14 cellular contexts compared by ENCODE assay signal in genomic region chr19:19445288-19445687, GRCh38. TPM values are rescaled to one million over a fixed set of nuclear protein-coding genes. Genes with fewer than 3 reads are reported as not detected.
DNase-seq lines count a peak whose midpoint lies in the region; ATAC-seq, FAIRE-seq and TF ChIP-seq lines count a peak whose summit lies in the region.
"Had no signal": no experiment of that assay in that cellular context is flagged by ENCODE, and none has a peak within 500 bp of the region (broad histone marks: within the 10 kb centered on the region; RNA-seq: fewer than 3 reads in every experiment).

No MANE protein-coding gene starts in this region.

- no peak overlapping the region for H4K8ac ChIP-seq in trophoblast cell (ENCODE audit: low read depth, low read length)

- no peak for FAIRE-seq in pancreas (lab: Jason Lieb, UNC)

- DNase-seq in GM23248 (no peak), OCI-LY7 (ENCODE audit: low spot score) (no peak), trophoblast cell (no peak), pancreas (no peak), OCI-M2 (lab: John Stamatoyannopoulos, UW; ENCODE audit: unreplicated experiment) (no peak)
- DNase-seq: activated CD4-positive, CD25-positive, alpha-beta regulatory T cell; activated gamma-delta T cell treated with Interleukin-2 at 50 U/mL for 16 hours; left cardiac atrium; NCI-H1092; NCI-H510A; occipital lobe; SIG-M5 had no signal

- no peaks in the 10 kb centered on the region for H3K36me3 ChIP-seq in GM23248 (ENCODE audit: low read depth)
- H3K36me3 ChIP-seq in OCI-LY7 (ENCODE audit: insufficient read depth, low read length), result peaks cover 39% of the 10 kb centered on the region
- H3K36me3 ChIP-seq in trophoblast cell (ENCODE audit: control insufficient read depth in 1 of 2, insufficient read depth in 2 of 2, low read length in 2 of 2), result peaks cover 10 to 15% of the 10 kb centered on the region in 2 experiments
- H3K36me3 ChIP-seq in pancreas, result no peaks in the 10 kb centered on the region

- WGBS in GM23248 (ENCODE audit: low coverage in 1 of 2, low lambda C conversion rate in 2 of 2, missing lambda C conversion rate in 2 of 2), 2 experiments, result 7 to 13% methylated on average over 1 of the region's 1 CpG
- WGBS in trophoblast cell (ENCODE audit: extremely low coverage, insufficient coverage, insufficient read length), result no CpG with 5 or more reads among the region's 1 CpG
- 12 to 13% methylated on average over 1 of the region's 1 CpG for WGBS in pancreas, 2 donors

- H2BK120ac ChIP-seq in trophoblast cell (ENCODE audit: insufficient read depth, low read length, poor library complexity), result no peak overlapping the region

- H3F3A ChIP-seq in GM23248 (ENCODE audit: insufficient read depth), result peaks cover 18% of the 10 kb centered on the region

- no peak overlapping the region for H4K12ac ChIP-seq in trophoblast cell (ENCODE audit: low read depth, low read length)

- H3K23ac ChIP-seq in trophoblast cell (ENCODE audit: low read length), result no peak overlapping the region

- H3K36me3 Mint-ChIP-seq in dendritic cell treated with granulocyte-macrophage colony-stimulating factor and Interleukin-4, amounts not matched to agents 40 ng/mL and 50 ng/mL, for 4 days (ENCODE audit: low read depth), result peaks cover 35% of the 10 kb centered on the region

- TF ChIP-seq CTCF in OCI-LY7 (conservative IDR thresholded peaks at IDR 0.05; ENCODE audit: low read length), result no peak
- TF ChIP-seq CTCF in pancreas (IDR thresholded peaks at IDR 0.05), result no peak

- H3K27ac Mint-ChIP-seq in dendritic cell treated with granulocyte-macrophage colony-stimulating factor and Interleukin-4, amounts not matched to agents 40 ng/mL and 50 ng/mL, for 4 days, result peak overlapping the region; percentile 80

- H4K91ac ChIP-seq in trophoblast cell (ENCODE audit: low read depth, low read length), result no peak overlapping the region

- H3K4me3 Mint-ChIP-seq in dendritic cell treated with granulocyte-macrophage colony-stimulating factor and Interleukin-4, amounts not matched to agents 40 ng/mL and 50 ng/mL, for 4 days, result no peak overlapping the region

- H3K9ac ChIP-seq in GM23248 (peak overlapping the region; percentile 19; the same call in 1 of the 2 replicates), trophoblast cell (ENCODE audit: low read length) (no peak overlapping the region)

- H3K4me2 ChIP-seq in GM23248 (ENCODE audit: unreplicated experiment), result peak overlapping the region; percentile 10
- peak overlapping the region; percentile 63 for H3K4me2 ChIP-seq in OCI-LY7 (ENCODE audit: low read length)
- H3K4me2 ChIP-seq in trophoblast cell (ENCODE audit: low read length), result no peak overlapping the region

- intact Hi-C loops in OCI-LY7 (cut with micrococcal nuclease; ENCODE audit: unreplicated experiment), result no loop called here
- intact Hi-C loops in dendritic cell treated with granulocyte-macrophage colony-stimulating factor and Interleukin-4, amounts not matched to agents 40 ng/mL and 50 ng/mL, for 4 days (cut with micrococcal nuclease), result loop anchor here (5.0 kb wide), 2 partner anchors 38 to 42 kb away; partner anchors contain the start of gene GATAD2A
- intact Hi-C loops in pancreas (cut with DNase I), result no loop called here

- no peak overlapping the region for H2BK12ac ChIP-seq in trophoblast cell (ENCODE audit: low read length)

- peaks cover 81% of the 10 kb centered on the region for H3K4me1 Mint-ChIP-seq in dendritic cell treated with granulocyte-macrophage colony-stimulating factor and Interleukin-4, amounts not matched to agents 40 ng/mL and 50 ng/mL, for 4 days (ENCODE audit: low read depth)

- H3K4me1 ChIP-seq in GM23248 (ENCODE audit: insufficient read depth), result peaks cover 20% of the 10 kb centered on the region
- H3K4me1 ChIP-seq in OCI-LY7 (ENCODE audit: insufficient read depth, low read length, poor library complexity, severe bottlenecking), result peaks cover 36% of the 10 kb centered on the region
- H3K4me1 ChIP-seq in trophoblast cell (ENCODE audit: control insufficient read depth in 1 of 2, insufficient read depth in 2 of 2, low read length in 2 of 2), result peaks cover 10 to 17% of the 10 kb centered on the region in 2 experiments
- peaks cover 0 to 14% (median 3%) of the 10 kb centered on the region in 3 donors for H3K4me1 ChIP-seq in pancreas

- H3K27me3 ChIP-seq in GM23248 (replicated peaks; ENCODE audit: insufficient read depth) (no peaks in the 10 kb centered on the region), trophoblast cell (ENCODE audit: insufficient read depth, low read length) (no peaks in the 10 kb centered on the region), pancreas (no peaks in the 10 kb centered on the region)

- H3K27me3 Mint-ChIP-seq in dendritic cell treated with granulocyte-macrophage colony-stimulating factor and Interleukin-4, amounts not matched to agents 40 ng/mL and 50 ng/mL, for 4 days, result no peaks in the 10 kb centered on the region

- peak overlapping the region; percentile 44 for H3K27ac ChIP-seq in GM23248
- peak overlapping the region; percentile 59 for H3K27ac ChIP-seq in OCI-LY7 (ENCODE audit: low read depth, low read length, poor library complexity, severe bottlenecking)
- no peak overlapping the region for H3K27ac ChIP-seq in trophoblast cell (ENCODE audit: low read depth, low read length)
- no peak overlapping the region for H3K27ac ChIP-seq in pancreas

- H2AK5ac ChIP-seq in trophoblast cell (ENCODE audit: low read length), result no peak overlapping the region

- ATAC-seq in pancreas (no peak), GM21619 (IDR thresholded peaks at IDR 0.05; ENCODE audit: unreplicated experiment) (no peak)

- in situ Hi-C loops in GM23248 (cut with MboI), result no loop called here

- H3K79me2 ChIP-seq in GM23248 (ENCODE audit: insufficient read depth) (peaks cover 100% of the 10 kb centered on the region), OCI-LY7 (ENCODE audit: insufficient read depth, low read depth, low read length) (peaks cover 83% of the 10 kb centered on the region), trophoblast cell (ENCODE audit: control insufficient read depth, insufficient read depth, low read length, poor library complexity) (peaks cover 31% of the 10 kb centered on the region)

- H4K20me1 ChIP-seq in GM23248 (ENCODE audit: insufficient read depth) (no peaks in the 10 kb centered on the region; the same call in 1 of the 2 replicates), OCI-LY7 (ENCODE audit: insufficient read depth, low read length) (peaks cover 13% of the 10 kb centered on the region; the same call in 1 of the 2 replicates)

- CTCF ChIA-PET in OCI-LY7 (lab: Charles Lee; ENCODE audit: unreplicated experiment), result interaction anchor here (0.6 kb wide), 1 partner anchor 11 kb away, joined by 5 read pairs; no protein-coding TSS in a partner anchor

- no TSS peak for BruUV-seq in OCI-LY7 (replicated peaks; lab: Mats Ljungman, UMichigan)

- H3K79me1 ChIP-seq in trophoblast cell (ENCODE audit: low read length), result no peaks in the 10 kb centered on the region

- H2AFZ ChIP-seq in GM23248, result no peak overlapping the region
- H2AFZ ChIP-seq in OCI-LY7 (ENCODE audit: low read length), result no peak overlapping the region
- H2AFZ ChIP-seq in trophoblast cell (ENCODE audit: insufficient read depth, low read length, poor library complexity), result no peak overlapping the region

- H3K18ac ChIP-seq in trophoblast cell (ENCODE audit: low read length), result no peak overlapping the region

- no peaks in the 10 kb centered on the region for H3K9me3 ChIP-seq in GM23248 (ENCODE audit: low read depth)
- H3K9me3 ChIP-seq in OCI-LY7 (ENCODE audit: low read length), result no peaks in the 10 kb centered on the region
- no peaks in the 10 kb centered on the region for H3K9me3 ChIP-seq in trophoblast cell (ENCODE audit: insufficient read depth, low read depth, low read length)
- H3K9me3 ChIP-seq in pancreas, result no peaks in the 10 kb centered on the region

- no peak overlapping the region for H2BK5ac ChIP-seq in trophoblast cell (ENCODE audit: low read depth, low read length, poor library complexity)

- POLR2A ChIA-PET in OCI-LY7 (lab: Charles Lee), result interaction anchor here (0.6 kb wide), 1 partner anchor 43 kb away, joined by 3 read pairs; no protein-coding TSS in a partner anchor

- no peaks in the 10 kb centered on the region for H3K9me3 Mint-ChIP-seq in dendritic cell treated with granulocyte-macrophage colony-stimulating factor and Interleukin-4, amounts not matched to agents 40 ng/mL and 50 ng/mL, for 4 days

- H3K4ac ChIP-seq in trophoblast cell (ENCODE audit: low read depth, low read length), result peak overlapping the region; percentile 44

- H3K9me2 ChIP-seq in GM23248 (ENCODE audit: insufficient read depth) (no peaks in the 10 kb centered on the region), OCI-LY7 (ENCODE audit: insufficient read depth, low read length) (no peaks in the 10 kb centered on the region)

- H3K4me3 ChIP-seq in GM23248, result no peak overlapping the region
- no peak overlapping the region for H3K4me3 ChIP-seq in OCI-LY7 (ENCODE audit: low read depth, low read length, poor library complexity, severe bottlenecking)
- H3K4me3 ChIP-seq in trophoblast cell (ENCODE audit: low read depth, low read length), result no peak overlapping the region
- H3K4me3 ChIP-seq in pancreas, result no peak overlapping the region

- no peak overlapping the region for H3K14ac ChIP-seq in trophoblast cell (ENCODE audit: low read length)

RNA-seq across cellular contexts. Expression of gene GATAD2A, which starts 39.8 kb away (rescaled TPM):
- total RNA-seq in GM23248 (2014; rRNA removed; shearing (Covaris generic)), result 42.7 and 52.1 TPM in 2 replicates
- 13.9 and 15.4 TPM in 2 replicates for polyA plus RNA-seq in GM23248 (2016; fragmentation: Nextera tagmentation; extraction: Ambion mirVana)
- total RNA-seq in OCI-LY7 (2014; rRNA removed; shearing (Covaris generic)), result 62.8 and 73.4 TPM in 2 replicates
- 126 and 156 TPM in 2 replicates for total RNA-seq in OCI-LY7 (2022)
- 115 and 116 TPM in 2 replicates for polyA plus RNA-seq in trophoblast cell (2013)
- total RNA-seq in pancreas, result 10 to 100 TPM; 31.4 to 51.8 (median 41.8) TPM
- 10 to 100 TPM; 11.9 to 13.1 TPM for polyA plus RNA-seq in pancreas

Comparison
In these comparisons a context has a peak if more than half of its experiments do, and no peak if none do; other contexts are left out.
1. H3K27ac ChIP-seq: peak in GM23248 (single experiment) and OCI-LY7 (single experiment); none in trophoblast cell (single experiment) and pancreas (0 of 4).